ENCODE assay signal across 8 cellular contexts in the genomic region with DNA sequence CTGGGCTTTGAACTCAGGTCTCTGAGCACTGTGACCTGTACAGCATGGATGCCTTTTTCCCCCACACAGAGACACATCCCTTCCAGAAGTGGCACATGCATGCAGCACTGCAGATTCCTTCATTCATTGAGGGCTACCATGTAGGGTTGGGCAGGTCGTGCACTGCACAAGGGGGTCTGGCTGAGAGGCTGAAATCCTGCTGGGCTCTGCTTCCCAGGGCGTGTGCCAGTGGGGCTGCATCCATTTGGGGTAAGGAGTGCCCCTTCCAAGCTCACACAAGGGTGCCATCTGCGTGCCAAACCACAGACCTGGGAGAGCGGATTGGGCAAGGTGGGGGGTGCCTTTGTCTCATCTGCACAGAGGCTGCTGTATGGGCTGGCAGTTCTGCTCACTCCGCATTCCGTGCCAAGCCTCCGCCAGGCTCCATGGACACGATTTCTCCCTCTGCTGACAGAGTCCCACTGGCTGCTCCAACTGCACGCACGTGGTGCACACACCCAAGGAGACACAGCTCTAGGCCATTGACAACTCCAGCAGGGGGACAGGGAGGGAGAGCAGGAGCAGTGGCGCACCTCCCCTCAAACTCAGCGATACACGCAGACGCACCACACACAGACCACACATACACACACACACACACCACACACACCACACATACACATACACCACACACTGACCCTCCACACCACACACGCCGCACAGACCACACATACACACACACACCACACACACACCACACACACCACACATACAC. TPM values are rescaled to one million over a fixed set of nuclear protein-coding genes. Genes with fewer than 3 reads are reported as not detected.
A peak's percentile ranks its signal among the peaks of the same experiment; 100 is the strongest.
DNase-seq lines count a peak whose midpoint lies in the region; ATAC-seq lines count a peak whose summit lies in the region.

No MANE protein-coding gene starts in this region.

- peaks cover 6% of the 10 kb centered on the region for H3K4me1 Mint-ChIP-seq in activated T-cell treated with anti-CD3 and anti-CD28 coated beads, Interleukin-2, amount 50 U/mL, for 24 hours (ENCODE audit: low read depth)

- peaks cover 51% of the 10 kb centered on the region for H3K27me3 Mint-ChIP-seq in activated T-cell treated with anti-CD3 and anti-CD28 coated beads, Interleukin-2, amount 50 U/mL, for 24 hours

- H3K27me3 ChIP-seq in SJCRH30, result no peaks in the 10 kb centered on the region

- H3K4me3 ChIP-seq in SJCRH30, result no peak overlapping the region

- H3K36me3 ChIP-seq in SJCRH30, result no peaks in the 10 kb centered on the region

- DNase-seq in AG08396 (ENCODE audit: low spot score) (peak; percentile 64), HPDE6-E6E7 (ENCODE audit: extremely low spot score) (peak; percentile 59), SJCRH30 (peak; percentile 38 to 47), hepatic stellate cell (ENCODE audit: low spot score) (peak; percentile 59)
- no peak for DNase-seq in activated CD4-positive, alpha-beta T cell treated with anti-CD3 and anti-CD28 coated beads for 48 hours
- no peak for DNase-seq in activated T-cell treated with anti-CD3 and anti-CD28 coated beads, Interleukin-2, amount 50 U/mL, for 24 hours

- H3K4me1 ChIP-seq in SJCRH30, result no peaks in the 10 kb centered on the region

- H3K9me3 Mint-ChIP-seq in activated T-cell treated with anti-CD3 and anti-CD28 coated beads, Interleukin-2, amount 50 U/mL, for 24 hours, result no peaks in the 10 kb centered on the region

- H3K36me3 Mint-ChIP-seq in activated T-cell treated with anti-CD3 and anti-CD28 coated beads, Interleukin-2, amount 50 U/mL, for 24 hours (ENCODE audit: low read depth), result no peaks in the 10 kb centered on the region

- H3K4me3 Mint-ChIP-seq in activated T-cell treated with anti-CD3 and anti-CD28 coated beads, Interleukin-2, amount 50 U/mL, for 24 hours, result no peak overlapping the region

- H3K9me3 ChIP-seq in SJCRH30 (replicated peaks), result no peaks in the 10 kb centered on the region

- no peak overlapping the region for H3K27ac ChIP-seq in SJCRH30

- H3K27ac Mint-ChIP-seq in activated T-cell treated with anti-CD3 and anti-CD28 coated beads, Interleukin-2, amount 50 U/mL, for 24 hours, result no peak overlapping the region

- no peak for ATAC-seq in HG02642 (IDR thresholded peaks at IDR 0.05; ENCODE audit: poor library complexity, unreplicated experiment)
- no peak for ATAC-seq in GM18867 (IDR thresholded peaks at IDR 0.05; ENCODE audit: unreplicated experiment)

RNA-seq across cellular contexts. Expression of a gene that starts 4.5 kb away (rescaled TPM):
- total RNA-seq in SJCRH30 (2014; rRNA removed; shearing (Covaris generic)), result not detected in 2 replicates

RNA-seq across cellular contexts. Expression of a gene that starts 13.8 kb away (rescaled TPM):
- 63.2 and 70.8 TPM in 2 replicates for total RNA-seq in SJCRH30 (2014; rRNA removed; shearing (Covaris generic))

RNA-seq across cellular contexts. Expression of a gene that starts 17.0 kb away (rescaled TPM):
- total RNA-seq in SJCRH30 (2014; rRNA removed; shearing (Covaris generic)), result not detected in 2 replicates

RNA-seq across cellular contexts. Expression of a gene that starts 28.8 kb away (rescaled TPM):
- 2.9 and 3.6 TPM in 2 replicates for total RNA-seq in SJCRH30 (2014; rRNA removed; shearing (Covaris generic))

RNA-seq across cellular contexts. Expression of a gene that starts 37.4 kb away (rescaled TPM):
- total RNA-seq in SJCRH30 (2014; rRNA removed; shearing (Covaris generic)), result 22.1 and 25.9 TPM in 2 replicates

Comparison
In these comparisons a context has a peak if more than half of its experiments do, and no peak if none do; other contexts are left out.
1. DNase-seq: peak in AG08396 (single experiment), HPDE6-E6E7 (single experiment), SJCRH30 (2 of 2) and hepatic stellate cell (single experiment); none in activated CD4-positive, alpha-beta T cell treated with anti-CD3 and anti-CD28 coated beads for 48 hours (single experiment) and activated T-cell treated with anti-CD3 and anti-CD28 coated beads, Interleukin-2, amount 50 U/mL, for 24 hours (single experiment).